ENCODE assay signal across 7 cellular contexts in genomic region chr14:73437206-73437605, GRCh38.
"Had no signal": no experiment of that assay in that cellular context is flagged by ENCODE, and none has a peak within 500 bp of the region (broad histone marks: within the 10 kb centered on the region; RNA-seq: fewer than 3 reads in every experiment).

No MANE protein-coding gene starts in this region.

- H3K36me3 Mint-ChIP-seq: IgD-negative memory B cell had no signal

- DNase-seq: GM23248, GOT3, H9, HCEC 1CT, KBM-7 had no signal

- H3K4me3 Mint-ChIP-seq: H9, IgD-negative memory B cell had no signal

- H3K9me3 Mint-ChIP-seq: H9, IgD-negative memory B cell had no signal

- ATAC-seq: HepG2 had no signal

- FAIRE-seq: HepG2 had no signal

- H3K27ac Mint-ChIP-seq: H9, IgD-negative memory B cell had no signal

- H3K27me3 Mint-ChIP-seq: IgD-negative memory B cell had no signal
